Comparison of ENCODE assay signal across 13 cellular contexts in the genomic region with DNA sequence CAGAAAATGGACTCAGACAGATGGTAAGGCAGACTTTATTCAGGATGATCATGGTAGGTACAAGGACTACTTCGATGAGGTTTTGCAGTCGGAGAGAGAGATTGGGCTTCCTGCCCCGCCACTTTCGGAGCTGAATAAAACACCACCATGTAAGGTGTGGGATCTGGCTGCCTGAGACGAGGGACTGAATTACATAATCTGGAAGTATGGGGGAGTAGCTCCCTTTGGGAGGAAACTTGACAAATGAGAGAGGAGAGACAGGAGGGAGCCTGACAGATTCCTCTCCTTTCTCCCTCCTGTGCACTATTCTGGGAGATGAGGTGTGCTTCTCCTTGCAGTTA.
A peak's percentile ranks its signal among the peaks of the same experiment; 100 is the strongest.
DNase-seq lines count a peak whose midpoint lies in the region; ATAC-seq and TF ChIP-seq lines count a peak whose summit lies in the region.
"Had no signal": no experiment of that assay in that cellular context is flagged by ENCODE, and none has a peak within 500 bp of the region (broad histone marks: within the 10 kb centered on the region; RNA-seq: fewer than 3 reads in every experiment).

No MANE protein-coding gene starts in this region.

- H3K27me3 ChIP-seq in dorsolateral prefrontal cortex (peaks cover 0 to 4% (median 0%) of the 10 kb centered on the region in 45 donors), Karpas-422 (ENCODE audit: low read length) (no peaks in the 10 kb centered on the region; the same call in 1 of the 2 replicates)
- H3K27me3 ChIP-seq: BE2C had no signal

- H3K27ac ChIP-seq in dorsolateral prefrontal cortex, result peak overlapping the region in 50 of 59 donors; percentile 27 to 91 (median 76)
- H3K27ac ChIP-seq in Karpas-422 (ENCODE audit: low read length), result no peak overlapping the region

- intact Hi-C loops in dorsolateral prefrontal cortex (cut with DNase I), result loop anchor here in 1 of 2 donors (5.0 to 10.0 kb wide), 2 partner anchors 86 to 151 kb away; no protein-coding TSS in a partner anchor
- intact Hi-C loops in posterior cingulate gyrus (cut with DNase I), result no loop called here
- intact Hi-C loops in left cardiac atrium (cut with DNase I), result no loop called here

- H2AFZ ChIP-seq in Karpas-422 (ENCODE audit: low read length), result no peak overlapping the region
- H2AFZ ChIP-seq: GM23338 had no signal

- peak overlapping the region; percentile 18 for H3K27ac Mint-ChIP-seq in activated T-helper 17 cell treated with anti-CD3 and anti-CD28 coated beads, Interleukin-2, amount 50 U/mL, for 72 hours
- H3K27ac Mint-ChIP-seq in nephron progenitor cell, result no peak overlapping the region
- H3K27ac Mint-ChIP-seq: CD4-positive, alpha-beta T cell; GM23338 had no signal

- no peaks in the 10 kb centered on the region for H3K79me2 ChIP-seq in Karpas-422 (ENCODE audit: low read length)

- H3K36me3 Mint-ChIP-seq in activated T-helper 17 cell treated with anti-CD3 and anti-CD28 coated beads, Interleukin-2, amount 50 U/mL, for 72 hours (ENCODE audit: low read depth), result no peaks in the 10 kb centered on the region
- no peaks in the 10 kb centered on the region for H3K36me3 Mint-ChIP-seq in nephron progenitor cell (ENCODE audit: low read depth)

- H3K9me3 Mint-ChIP-seq in activated T-helper 17 cell treated with anti-CD3 and anti-CD28 coated beads, Interleukin-2, amount 50 U/mL, for 72 hours, result no peaks in the 10 kb centered on the region
- peaks cover 15% of the 10 kb centered on the region for H3K9me3 Mint-ChIP-seq in nephron progenitor cell

- no peak overlapping the region for H3K4me3 ChIP-seq in dorsolateral prefrontal cortex
- H3K4me3 ChIP-seq in Karpas-422 (ENCODE audit: low read length), result no peak overlapping the region
- H3K4me3 ChIP-seq: GM23338 had no signal

- H4K20me1 ChIP-seq in Karpas-422 (ENCODE audit: insufficient read depth, low read depth, low read length), result no peaks in the 10 kb centered on the region

- H3K9ac ChIP-seq in Karpas-422 (ENCODE audit: low read length), result no peak overlapping the region

- TF ChIP-seq CTCF in dorsolateral prefrontal cortex (IDR thresholded peaks at IDR 0.05 in 54 of 56, conservative IDR thresholded peaks at IDR 0.05 in 2 of 56; ENCODE audit: low read depth in 1 of 56, partially characterized antibody in 56 of 56) (no peak), nephron progenitor cell (IDR thresholded peaks at IDR 0.05) (no peak)

- no peak overlapping the region for H3K4me3 Mint-ChIP-seq in activated T-helper 17 cell treated with anti-CD3 and anti-CD28 coated beads, Interleukin-2, amount 50 U/mL, for 72 hours
- no peak overlapping the region for H3K4me3 Mint-ChIP-seq in nephron progenitor cell
- H3K4me3 Mint-ChIP-seq: CD4-positive, alpha-beta T cell; GM23338 had no signal

- H3K4me2 ChIP-seq in Karpas-422 (ENCODE audit: low read depth, low read length, poor library complexity, severe bottlenecking), result no peak overlapping the region
- H3K4me2 ChIP-seq: GM23338 had no signal

- H3K27me3 Mint-ChIP-seq in activated T-helper 17 cell treated with anti-CD3 and anti-CD28 coated beads, Interleukin-2, amount 50 U/mL, for 72 hours, result no peaks in the 10 kb centered on the region
- peaks cover 18% of the 10 kb centered on the region for H3K27me3 Mint-ChIP-seq in nephron progenitor cell (ENCODE audit: low read depth, poor library complexity)
- H3K27me3 Mint-ChIP-seq: CD4-positive, alpha-beta T cell had no signal

- peak in 4 of 10 donors; percentile 55 to 70 (median 60) for DNase-seq in dorsolateral prefrontal cortex
- DNase-seq in posterior cingulate gyrus, result peak in 6 of 10 donors; percentile 34 to 89 (median 54)
- DNase-seq in nephron progenitor cell, result no peak
- no peak for DNase-seq in left cardiac atrium
- DNase-seq in Karpas-422, result no peak
- DNase-seq: BE2C; C1 segment of cervical spinal cord; Caco-2; CD4-positive, alpha-beta T cell; HCEC 1CT; IMR-90 had no signal

- peaks cover 44% of the 10 kb centered on the region for H3K4me1 ChIP-seq in Karpas-422 (ENCODE audit: low read length)
- H3K4me1 ChIP-seq: BE2C, Caco-2 had no signal

- no peaks in the 10 kb centered on the region for H3K9me2 ChIP-seq in Karpas-422 (replicated peaks; ENCODE audit: insufficient read depth, low read length)

- H3K36me3 ChIP-seq in Karpas-422 (ENCODE audit: insufficient read depth, low read length), result no peaks in the 10 kb centered on the region; the same call in 1 of the 2 replicates
- H3K36me3 ChIP-seq: BE2C had no signal

- peaks cover 19% of the 10 kb centered on the region for H3K4me1 Mint-ChIP-seq in activated T-helper 17 cell treated with anti-CD3 and anti-CD28 coated beads, Interleukin-2, amount 50 U/mL, for 72 hours
- H3K4me1 Mint-ChIP-seq in nephron progenitor cell, result peaks cover 4% of the 10 kb centered on the region

- no peak for ATAC-seq in activated T-helper 17 cell treated with anti-CD3 and anti-CD28 coated beads, Interleukin-2, amount 50 U/mL, for 72 hours (replicated peaks)
- ATAC-seq in left cardiac atrium, result no peak
- ATAC-seq: GM23338 had no signal

- no peaks in the 10 kb centered on the region; the same call in 1 of the 2 replicates for H3K9me3 ChIP-seq in Karpas-422 (ENCODE audit: low read length)
- H3K9me3 ChIP-seq: BE2C, Caco-2 had no signal

Comparison
In these comparisons a context has a peak if more than half of its experiments do, and no peak if none do; other contexts are left out.
1. DNase-seq: peak in posterior cingulate gyrus (6 of 10); none in nephron progenitor cell (single experiment), left cardiac atrium (single experiment) and Karpas-422 (single experiment).